ENCODE assay signal across 8 cellular contexts in the genomic region with DNA sequence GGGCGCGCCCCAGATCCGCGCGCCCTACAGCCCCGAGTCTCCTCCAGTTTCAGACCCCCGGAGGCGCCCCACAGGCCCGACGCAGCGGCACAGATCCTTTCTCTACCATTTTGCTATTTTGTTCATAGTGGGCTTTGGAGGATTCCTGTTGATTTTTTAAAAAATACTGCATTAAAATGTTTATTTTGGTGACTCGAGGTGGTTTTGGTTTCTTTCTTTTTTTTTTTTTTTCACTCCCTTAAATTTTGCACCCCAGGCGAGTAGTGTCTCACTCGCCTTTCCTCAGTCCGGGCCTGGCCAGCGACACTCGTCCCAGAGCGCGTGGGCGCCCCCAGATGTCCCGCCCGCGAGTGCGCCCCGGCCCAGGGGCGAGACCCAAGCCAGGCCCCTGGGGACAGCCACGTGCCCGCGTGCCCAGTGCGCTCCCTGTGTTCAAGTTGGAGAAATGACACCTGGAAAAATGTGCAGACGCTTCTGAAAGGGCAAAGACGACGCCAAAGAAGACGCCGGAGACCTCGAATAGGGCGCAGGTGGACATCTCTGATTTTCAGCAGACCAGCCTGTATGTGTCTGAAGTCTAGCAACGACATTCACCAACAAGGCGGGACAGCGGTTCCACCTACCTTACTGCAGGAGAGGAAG. TPM values are rescaled to one million over a fixed set of nuclear protein-coding genes. Genes with fewer than 3 reads are reported as not detected.
A peak's percentile ranks its signal among the peaks of the same experiment; 100 is the strongest.
DNase-seq lines count a peak whose midpoint lies in the region; ATAC-seq and TF ChIP-seq lines count a peak whose summit lies in the region.

No MANE protein-coding gene starts in this region.

- TF ChIP-seq CTCF in HFFc6 (IDR thresholded peaks at IDR 0.05), result peak; percentile 53
- no peak for TF ChIP-seq CTCF in glutamatergic neuron (IDR thresholded peaks at IDR 0.05; ENCODE audit: partially characterized antibody, unreplicated experiment)

- no peak overlapping the region for H3K14ac ChIP-seq in neuronal stem cell (ENCODE audit: low read length)

- peaks cover 0 to 8% (median 0%) of the 10 kb centered on the region in 3 experiments for H3K27me3 ChIP-seq in neuronal stem cell (ENCODE audit: control insufficient read depth in 3 of 3, insufficient read depth in 3 of 3, low read depth in 1 of 3, low read length in 3 of 3)

- H3K4ac ChIP-seq in neuronal stem cell (ENCODE audit: low read length), result no peak overlapping the region

- peak overlapping the region; percentile 82 for H3K4me3 Mint-ChIP-seq in HFFc6
- peak overlapping the region; percentile 71 for H3K4me3 Mint-ChIP-seq in activated T-helper 17 cell treated with anti-CD3 and anti-CD28 coated beads, Interleukin-2, amount 50 U/mL, for 72 hours
- peak overlapping the region; percentile 84 for H3K4me3 Mint-ChIP-seq in glutamatergic neuron (ENCODE audit: unreplicated experiment)

- peak; percentile 47 for DNase-seq in ELF-1 (ENCODE audit: low read depth, low spot score)
- DNase-seq in HFFc6, result peak; percentile 7
- DNase-seq in NCI-H2196 treated with DMSO at 0.1 percent for 48 hours (lab: John Stamatoyannopoulos, UW; ENCODE audit: unreplicated experiment), result peak; percentile 62
- peak; percentile 62 for DNase-seq in glutamatergic neuron
- DNase-seq in neuronal stem cell (ENCODE audit: low spot score), result peak; percentile 30
- no peak for DNase-seq in COR-L47 (lab: John Stamatoyannopoulos, UW)

- ATAC-seq in activated T-helper 17 cell treated with anti-CD3 and anti-CD28 coated beads, Interleukin-2, amount 50 U/mL, for 72 hours (replicated peaks), result peak; percentile 36
- no peak for ATAC-seq in HG03520 (IDR thresholded peaks at IDR 0.05; ENCODE audit: unreplicated experiment)

- no peak overlapping the region for H2BK120ac ChIP-seq in neuronal stem cell (ENCODE audit: low read depth, low read length)

- no peak overlapping the region for H2BK12ac ChIP-seq in neuronal stem cell (ENCODE audit: low read length)

- peak overlapping the region; percentile 94 for H2AFZ ChIP-seq in neuronal stem cell (ENCODE audit: low read length)

- H3K23ac ChIP-seq in neuronal stem cell (ENCODE audit: low read depth, low read length, poor library complexity), result no peak overlapping the region

- peaks cover 4% of the 10 kb centered on the region for H3K79me1 ChIP-seq in neuronal stem cell (ENCODE audit: low read depth, low read length)

- H3K4me2 ChIP-seq in neuronal stem cell (ENCODE audit: insufficient read depth, low read length, poor library complexity, severe bottlenecking), result peak overlapping the region; percentile 67

- no peak overlapping the region for H3K27ac Mint-ChIP-seq in HFFc6
- H3K27ac Mint-ChIP-seq in activated T-helper 17 cell treated with anti-CD3 and anti-CD28 coated beads, Interleukin-2, amount 50 U/mL, for 72 hours, result no peak overlapping the region
- no peak overlapping the region for H3K27ac Mint-ChIP-seq in glutamatergic neuron (ENCODE audit: unreplicated experiment)

- no peak overlapping the region for H4K8ac ChIP-seq in neuronal stem cell (ENCODE audit: low read depth, low read length)

- peak overlapping the region; percentile 63 to 68 for H3K4me3 ChIP-seq in neuronal stem cell (ENCODE audit: low read length in 2 of 2)

- no peaks in the 10 kb centered on the region for H3K9me3 ChIP-seq in neuronal stem cell (replicated peaks in 1 of 2; ENCODE audit: control insufficient read depth in 2 of 2, insufficient read depth in 1 of 2, low read depth in 1 of 2, low read length in 2 of 2)

- peak overlapping the region; percentile 77 for H3K18ac ChIP-seq in neuronal stem cell (ENCODE audit: low read length)

- H3K27ac ChIP-seq in neuronal stem cell (replicated peaks; ENCODE audit: low read length), result no peak overlapping the region

- H2BK5ac ChIP-seq in neuronal stem cell (ENCODE audit: low read length), result no peak overlapping the region

- no peak overlapping the region for H3K9ac ChIP-seq in neuronal stem cell (ENCODE audit: low read depth, low read length, poor library complexity)

- no peak overlapping the region for H2AK5ac ChIP-seq in neuronal stem cell (ENCODE audit: low read depth, low read length)

- no peaks in the 10 kb centered on the region for H3K9me3 Mint-ChIP-seq in HFFc6
- H3K9me3 Mint-ChIP-seq in activated T-helper 17 cell treated with anti-CD3 and anti-CD28 coated beads, Interleukin-2, amount 50 U/mL, for 72 hours, result no peaks in the 10 kb centered on the region
- H3K9me3 Mint-ChIP-seq in glutamatergic neuron (ENCODE audit: unreplicated experiment), result peaks cover 3% of the 10 kb centered on the region

- no CpG with 5 or more reads among the region's 40 CpGs for WGBS in neuronal stem cell (ENCODE audit: extremely low coverage in 2 of 2, insufficient read length in 2 of 2, insufficient replicate concordance in 1 of 2), 2 donors

- no peaks in the 10 kb centered on the region for H3K36me3 ChIP-seq in neuronal stem cell (replicated peaks in 1 of 2; ENCODE audit: control insufficient read depth in 2 of 2, insufficient read depth in 2 of 2, low read length in 2 of 2)

- peak overlapping the region; percentile 11 for H2BK15ac ChIP-seq in neuronal stem cell (ENCODE audit: low read length)

- H3K27me3 Mint-ChIP-seq in HFFc6 (ENCODE audit: insufficient read depth) (peaks cover 14% of the 10 kb centered on the region), glutamatergic neuron (ENCODE audit: unreplicated experiment) (peaks cover 4% of the 10 kb centered on the region)
- H3K27me3 Mint-ChIP-seq in activated T-helper 17 cell treated with anti-CD3 and anti-CD28 coated beads, Interleukin-2, amount 50 U/mL, for 72 hours, result peaks cover 27% of the 10 kb centered on the region

- H3K36me3 Mint-ChIP-seq in HFFc6 (ENCODE audit: low read depth), result no peaks in the 10 kb centered on the region
- H3K36me3 Mint-ChIP-seq in activated T-helper 17 cell treated with anti-CD3 and anti-CD28 coated beads, Interleukin-2, amount 50 U/mL, for 72 hours (ENCODE audit: low read depth), result no peaks in the 10 kb centered on the region
- H3K36me3 Mint-ChIP-seq in glutamatergic neuron (ENCODE audit: unreplicated experiment), result no peaks in the 10 kb centered on the region

- no peak overlapping the region for H4K91ac ChIP-seq in neuronal stem cell (ENCODE audit: low read depth, low read length, poor library complexity)

- H3K4me1 ChIP-seq in neuronal stem cell (ENCODE audit: control insufficient read depth in 2 of 2, insufficient read depth in 1 of 2, low read depth in 1 of 2, low read length in 2 of 2), result peaks cover 1 to 2% of the 10 kb centered on the region in 2 donors

- H3K4me1 Mint-ChIP-seq in HFFc6 (ENCODE audit: low read depth) (peaks cover 6% of the 10 kb centered on the region; the same call in 1 of the 2 replicates), glutamatergic neuron (ENCODE audit: low read depth, unreplicated experiment) (no peaks in the 10 kb centered on the region)
- peaks cover 5% of the 10 kb centered on the region for H3K4me1 Mint-ChIP-seq in activated T-helper 17 cell treated with anti-CD3 and anti-CD28 coated beads, Interleukin-2, amount 50 U/mL, for 72 hours

RNA-seq across cellular contexts. Expression of gene INSR, which starts 0.5 kb away (rescaled TPM):
- 1 to 10 TPM; 2.1 to 6.3 (median 2.5) TPM for total RNA-seq in HFFc6 (2021; fragmentation: NEBNext Ultra II Directional; extraction: Animal tissue kit (Norgen Biotek cat#: 25700))
- 1 to 10 TPM in 1 of 2 donors, under 1 TPM in 1; 0.69 to 5.0 TPM for total RNA-seq in activated T-helper 17 cell treated with anti-CD3 and anti-CD28 coated beads, Interleukin-2, amount 50 U/mL, for 72 hours
- 23.9 TPM for total RNA-seq in glutamatergic neuron (ENCODE audit: unreplicated experiment)
- 5.0 TPM for polyA plus RNA-seq in neuronal stem cell (2013, experiment 1 of 2)
- polyA plus RNA-seq in neuronal stem cell (2013, experiment 2 of 2), result 5.4 TPM

RNA-seq across cellular contexts. Expression of gene ARHGEF18, which starts 54.0 kb away (rescaled TPM):
- 10 to 100 TPM; 32.1 to 39.8 (median 35.7) TPM for total RNA-seq in HFFc6 (2021; fragmentation: NEBNext Ultra II Directional; extraction: Animal tissue kit (Norgen Biotek cat#: 25700))
- 10 to 100 TPM; 47.8 to 58.6 TPM for total RNA-seq in activated T-helper 17 cell treated with anti-CD3 and anti-CD28 coated beads, Interleukin-2, amount 50 U/mL, for 72 hours
- total RNA-seq in glutamatergic neuron (ENCODE audit: unreplicated experiment), result 44.1 TPM
- 15.2 TPM for polyA plus RNA-seq in neuronal stem cell (2013, experiment 1 of 2)
- polyA plus RNA-seq in neuronal stem cell (2013, experiment 2 of 2), result 16.1 TPM
